Comparison of ENCODE assay signal across 11 cellular contexts in the genomic region with DNA sequence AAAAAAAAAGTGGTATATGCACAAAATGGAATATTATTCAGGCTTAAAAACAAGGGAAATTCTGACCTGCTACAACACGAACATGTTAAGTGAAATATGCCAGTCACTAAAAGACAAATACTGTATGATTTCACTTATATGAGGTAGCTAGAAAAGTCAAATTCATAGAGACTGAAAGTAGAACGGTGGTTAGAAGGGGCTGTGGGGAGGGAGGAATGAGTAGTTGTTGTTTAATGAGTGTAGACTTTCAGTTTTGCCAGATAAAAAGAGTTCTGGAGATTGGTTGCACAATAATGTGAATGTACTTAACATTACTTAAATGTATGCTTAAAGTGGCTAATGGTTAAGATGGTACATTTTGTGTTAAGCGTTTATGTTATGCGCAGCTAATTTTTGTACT.
A peak's percentile ranks its signal among the peaks of the same experiment; 100 is the strongest.
DNase-seq lines count a peak whose midpoint lies in the region; ATAC-seq and TF ChIP-seq lines count a peak whose summit lies in the region.
"Had no signal": no experiment of that assay in that cellular context is flagged by ENCODE, and none has a peak within 500 bp of the region (broad histone marks: within the 10 kb centered on the region; RNA-seq: fewer than 3 reads in every experiment).

No MANE protein-coding gene starts in this region.

- H3K4me1 ChIP-seq in left lung = peaks cover 0 to 10% of the 10 kb centered on the region in 2 donors

- H3K9me3 ChIP-seq in left lung = no peaks in the 10 kb centered on the region

- H3K27me3 ChIP-seq in left lung = no peaks in the 10 kb centered on the region

- H3K9me3 Mint-ChIP-seq in activated T-helper 2 cell treated with anti-CD3 and anti-CD28 coated beads, Interferon-gamma antibody, Interleukin-2, Interleukin-4, amounts not matched to agents 10 μg/mL and 5 μg/mL and 100 μg/mL, durations not matched to agents 14 hours and 24 hours and 36 hours = peaks cover 11% of the 10 kb centered on the region
- H3K9me3 Mint-ChIP-seq: activated B cell treated with CpG ODN at 0.5 μM for 24 hours had no signal

- peak; percentile 30 for DNase-seq in activated T-helper 2 cell treated with anti-CD3 and anti-CD28 coated beads, Interferon-gamma antibody, Interleukin-2, Interleukin-4, amounts not matched to agents 10 μg/mL and 5 μg/mL and 100 μg/mL, durations not matched to agents 14 hours and 24 hours and 36 hours (ENCODE audit: low spot score)
- DNase-seq in posterior vena cava (ENCODE audit: low spot score) (no peak), nucleus accumbens (lab: John Stamatoyannopoulos, UW) (no peak), left lung (no peak), NCI-H2171 (lab: John Stamatoyannopoulos, UW) (no peak)
- DNase-seq: activated B cell treated with CpG ODN at 0.5 μM for 24 hours, head of caudate nucleus had no signal

- H3K4me3 Mint-ChIP-seq in activated T-helper 2 cell treated with anti-CD3 and anti-CD28 coated beads, Interferon-gamma antibody, Interleukin-2, Interleukin-4, amounts not matched to agents 10 μg/mL and 5 μg/mL and 100 μg/mL, durations not matched to agents 14 hours and 24 hours and 36 hours (ENCODE audit: low read depth) = no peak overlapping the region
- H3K4me3 Mint-ChIP-seq: activated B cell treated with CpG ODN at 0.5 μM for 24 hours had no signal

- H3K27ac ChIP-seq in left lung = no peak overlapping the region

- intact Hi-C loops in activated T-helper 2 cell treated with anti-CD3 and anti-CD28 coated beads, Interferon-gamma antibody, Interleukin-2, Interleukin-4, amounts not matched to agents 10 μg/mL and 5 μg/mL and 100 μg/mL, durations not matched to agents 14 hours and 24 hours and 36 hours (cut with micrococcal nuclease) = loop anchor here (5.0 to 10.0 kb wide), 4 partner anchors 252 to 1805 kb away; a partner anchor contains a TSS
- intact Hi-C loops in posterior vena cava (cut with DNase I) (no loop called here), left lung (cut with DNase I) (no loop called here)

- H3K36me3 ChIP-seq in left lung = no peaks in the 10 kb centered on the region

- TF ChIP-seq CTCF in left lung (IDR thresholded peaks at IDR 0.05) = no peak

- peak; percentile 42 for ATAC-seq in GM18520 (IDR thresholded peaks at IDR 0.05; ENCODE audit: unreplicated experiment)
- peak; percentile 40 for ATAC-seq in GM21360 (IDR thresholded peaks at IDR 0.05; ENCODE audit: unreplicated experiment)
- ATAC-seq in HG03097 (IDR thresholded peaks at IDR 0.05; ENCODE audit: low FRiP score, unreplicated experiment) = peak; percentile 50
- no peak for ATAC-seq in left lung
- ATAC-seq: PC-3 had no signal

- H3K36me3 Mint-ChIP-seq in activated T-helper 2 cell treated with anti-CD3 and anti-CD28 coated beads, Interferon-gamma antibody, Interleukin-2, Interleukin-4, amounts not matched to agents 10 μg/mL and 5 μg/mL and 100 μg/mL, durations not matched to agents 14 hours and 24 hours and 36 hours (ENCODE audit: low read depth) = peaks cover 3% of the 10 kb centered on the region

- peaks cover 43% of the 10 kb centered on the region for H3K27me3 Mint-ChIP-seq in activated T-helper 2 cell treated with anti-CD3 and anti-CD28 coated beads, Interferon-gamma antibody, Interleukin-2, Interleukin-4, amounts not matched to agents 10 μg/mL and 5 μg/mL and 100 μg/mL, durations not matched to agents 14 hours and 24 hours and 36 hours (ENCODE audit: low read depth)
- H3K27me3 Mint-ChIP-seq: activated B cell treated with CpG ODN at 0.5 μM for 24 hours had no signal

- H3K27ac Mint-ChIP-seq in activated T-helper 2 cell treated with anti-CD3 and anti-CD28 coated beads, Interferon-gamma antibody, Interleukin-2, Interleukin-4, amounts not matched to agents 10 μg/mL and 5 μg/mL and 100 μg/mL, durations not matched to agents 14 hours and 24 hours and 36 hours = no peak overlapping the region
- H3K27ac Mint-ChIP-seq: activated B cell treated with CpG ODN at 0.5 μM for 24 hours had no signal

- H3K4me1 Mint-ChIP-seq in activated T-helper 2 cell treated with anti-CD3 and anti-CD28 coated beads, Interferon-gamma antibody, Interleukin-2, Interleukin-4, amounts not matched to agents 10 μg/mL and 5 μg/mL and 100 μg/mL, durations not matched to agents 14 hours and 24 hours and 36 hours (ENCODE audit: low read depth) = peaks cover 48% of the 10 kb centered on the region

- no peak overlapping the region for H3K4me3 ChIP-seq in left lung
